11 cellular contexts compared by ENCODE assay signal in genomic region chr6:75402296-75402695, GRCh38.
A peak's percentile ranks its signal among the peaks of the same experiment; 100 is the strongest.
DNase-seq lines count a peak whose midpoint lies in the region; ATAC-seq, FAIRE-seq and TF ChIP-seq lines count a peak whose summit lies in the region.
"Had no signal": no experiment of that assay in that cellular context is flagged by ENCODE, and none has a peak within 500 bp of the region (broad histone marks: within the 10 kb centered on the region; RNA-seq: fewer than 3 reads in every experiment).

No MANE protein-coding gene starts in this region.

- H3K9me3 ChIP-seq in left lung (no peaks in the 10 kb centered on the region), Karpas-422 (ENCODE audit: low read length) (no peaks in the 10 kb centered on the region)
- H3K9me3 ChIP-seq: BLaER1, ovary had no signal

- H3K27ac Mint-ChIP-seq in HFFc6 = peak overlapping the region; percentile 38; the same call in 1 of the 2 replicates

- TF ChIP-seq CTCF in AG10803 (conservative IDR thresholded peaks at IDR 0.05; ENCODE audit: low read length) (no peak), HFFc6 (IDR thresholded peaks at IDR 0.05) (no peak), bronchial epithelial cell (IDR thresholded peaks at IDR 0.05; ENCODE audit: insufficient read depth, low read length, severe bottlenecking) (no peak), left lung (IDR thresholded peaks at IDR 0.05) (no peak)

- H3K27me3 ChIP-seq in bronchial epithelial cell (ENCODE audit: control insufficient read depth, insufficient read depth, low read length) (no peaks in the 10 kb centered on the region), left lung (no peaks in the 10 kb centered on the region), Karpas-422 (ENCODE audit: low read length) (no peaks in the 10 kb centered on the region)
- H3K27me3 ChIP-seq: BLaER1, ovary had no signal

- no peaks in the 10 kb centered on the region for H4K20me1 ChIP-seq in Karpas-422 (ENCODE audit: insufficient read depth, low read depth, low read length)
- H4K20me1 ChIP-seq: BLaER1 had no signal

- ATAC-seq in left lung (peak; percentile 92), GM18505 (IDR thresholded peaks at IDR 0.05; ENCODE audit: unreplicated experiment) (no peak)
- ATAC-seq: K562 had no signal

- peak overlapping the region; percentile 29 for H3K4me3 Mint-ChIP-seq in HFFc6

- intact Hi-C loops in left lung (cut with DNase I) = no loop called here

- no peaks in the 10 kb centered on the region for H3K36me3 Mint-ChIP-seq in HFFc6 (ENCODE audit: low read depth)

- peak; percentile 74 for DNase-seq in AG10803 (ENCODE audit: low read depth)
- DNase-seq in HFFc6 = peak; percentile 84
- DNase-seq in bronchial epithelial cell (ENCODE audit: low read depth) = peak; percentile 51
- peak in 1 of 2 donors; percentile 34 for DNase-seq in left lung
- DNase-seq in NCI-H2107 (lab: John Stamatoyannopoulos, UW) = no peak
- no peak for DNase-seq in LoVo (ENCODE audit: low spot score)
- DNase-seq in Karpas-422 = no peak
- DNase-seq: ovary had no signal

- no peak overlapping the region for H3K9ac ChIP-seq in Karpas-422 (ENCODE audit: low read length)
- H3K9ac ChIP-seq: BLaER1 had no signal

- no peaks in the 10 kb centered on the region for H3K9me3 Mint-ChIP-seq in HFFc6

- peaks cover 1% of the 10 kb centered on the region; the same call in 1 of the 2 replicates for H3K27me3 Mint-ChIP-seq in HFFc6 (ENCODE audit: insufficient read depth)

- peaks cover 51% of the 10 kb centered on the region for H3K4me1 Mint-ChIP-seq in HFFc6 (ENCODE audit: low read depth)

- no peak overlapping the region for H3K4me3 ChIP-seq in AG10803 (ENCODE audit: low read length)
- no peak overlapping the region for H3K4me3 ChIP-seq in bronchial epithelial cell (ENCODE audit: low read depth, low read length)
- no peak overlapping the region for H3K4me3 ChIP-seq in left lung
- H3K4me3 ChIP-seq in Karpas-422 (ENCODE audit: low read length) = no peak overlapping the region
- H3K4me3 ChIP-seq: BLaER1, K562, ovary had no signal

- H2AFZ ChIP-seq in Karpas-422 (ENCODE audit: low read length) = no peak overlapping the region

- H3K4me1 ChIP-seq in left lung = no peaks in the 10 kb centered on the region
- H3K4me1 ChIP-seq in Karpas-422 (ENCODE audit: low read length) = no peaks in the 10 kb centered on the region
- H3K4me1 ChIP-seq: BLaER1 had no signal

- no peaks in the 10 kb centered on the region for H3K36me3 ChIP-seq in bronchial epithelial cell (ENCODE audit: control insufficient read depth, insufficient read depth, low read length)
- no peaks in the 10 kb centered on the region for H3K36me3 ChIP-seq in left lung
- H3K36me3 ChIP-seq in Karpas-422 (ENCODE audit: insufficient read depth, low read length) = no peaks in the 10 kb centered on the region
- H3K36me3 ChIP-seq: BLaER1, ovary had no signal

- no peak for FAIRE-seq in bronchial epithelial cell (lab: Jason Lieb, UNC)
- FAIRE-seq: K562 had no signal

- H3K79me2 ChIP-seq in Karpas-422 (ENCODE audit: low read length) = no peaks in the 10 kb centered on the region

- TF ChIP-seq POLR2A in GM18505 (IDR thresholded peaks at IDR 0.05; ENCODE audit: borderline replicate concordance, extremely low read depth, insufficient read depth, insufficient read length) = no peak

- no peaks in the 10 kb centered on the region for H3K9me2 ChIP-seq in Karpas-422 (replicated peaks; ENCODE audit: insufficient read depth, low read length)

- H3K4me2 ChIP-seq in Karpas-422 (ENCODE audit: low read depth, low read length, poor library complexity, severe bottlenecking) = no peak overlapping the region
- H3K4me2 ChIP-seq: BLaER1 had no signal

- H3K27ac ChIP-seq in left lung = peak overlapping the region in 1 of 2 donors; percentile 15
- H3K27ac ChIP-seq in Karpas-422 (ENCODE audit: low read length) = no peak overlapping the region
- H3K27ac ChIP-seq: BLaER1, ovary had no signal

Comparison
In these comparisons a context has a peak if more than half of its experiments do, and no peak if none do; other contexts are left out.
1. DNase-seq: peak in AG10803 (single experiment), HFFc6 (single experiment) and bronchial epithelial cell (single experiment); none in NCI-H2107 (single experiment), LoVo (single experiment) and Karpas-422 (single experiment).